Comparison of ENCODE assay signal across 8 cellular contexts in the genomic region with DNA sequence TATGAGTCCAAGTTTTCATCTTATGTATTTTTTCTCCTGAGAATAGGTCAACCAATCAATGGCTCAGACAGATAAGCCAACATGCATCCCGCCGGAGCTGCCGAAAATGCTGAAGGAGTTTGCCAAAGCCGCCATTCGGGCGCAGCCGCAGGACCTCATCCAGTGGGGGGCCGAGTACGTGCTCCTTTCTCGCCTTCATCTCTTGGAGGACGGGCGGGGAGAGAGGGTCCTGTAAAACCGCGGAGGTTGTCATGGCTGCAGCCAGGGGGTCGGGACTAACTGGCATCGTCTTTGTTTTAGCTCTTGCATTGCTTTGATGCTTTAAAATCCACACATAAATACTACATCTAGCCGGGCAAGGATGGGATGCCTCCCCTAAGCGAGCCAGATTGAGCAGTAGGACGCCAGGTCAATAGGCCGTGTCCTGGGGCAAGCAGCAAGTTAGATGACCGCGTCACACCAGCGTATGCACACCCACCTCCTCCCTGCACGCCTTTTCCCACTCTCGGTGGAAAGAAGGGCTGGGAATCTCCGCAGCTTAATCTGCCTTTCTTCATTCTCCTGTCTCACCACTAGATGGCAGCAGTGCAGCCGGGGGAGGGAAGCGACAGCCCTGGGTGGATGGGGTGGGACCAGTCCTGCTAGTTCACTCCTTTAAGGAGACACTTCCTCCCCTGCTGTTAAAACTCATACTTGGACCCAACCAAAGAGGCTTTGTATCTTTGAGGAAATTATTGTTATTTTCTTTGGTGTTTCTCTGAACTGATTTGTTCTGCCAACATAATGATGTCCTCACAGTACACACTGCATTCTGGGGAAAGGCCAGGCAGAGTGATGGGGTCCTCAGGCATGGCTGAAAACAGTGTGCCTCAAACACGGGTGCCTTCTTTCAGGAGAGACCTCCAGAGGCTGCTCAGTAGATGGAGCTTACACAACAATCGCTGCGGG. TPM values are rescaled to one million over a fixed set of nuclear protein-coding genes. Genes with fewer than 3 reads are reported as not detected.
A peak's percentile ranks its signal among the peaks of the same experiment; 100 is the strongest.
DNase-seq lines count a peak whose midpoint lies in the region; ATAC-seq and TF ChIP-seq lines count a peak whose summit lies in the region.
"Not testable (repeated sequence)": the region's sequence is repeated elsewhere in the genome, so short reads cannot be mapped to it uniquely, and the experiment has no call there.

No MANE protein-coding gene starts in this region.

- H3K27ac Mint-ChIP-seq in brain, result peak overlapping the region; percentile 87 to 97 (median 93)

- DNase-seq in EL (peak; percentile 53), NCI-H2171 treated with DMSO at 0.1 percent for 48 hours (lab: John Stamatoyannopoulos, UW) (peak; percentile 47), thyroid gland (peak; percentile 26 to 28)
- DNase-seq in right atrium auricular region (ENCODE audit: low spot score), result not testable (repeated sequence)

- peak overlapping the region; percentile 87 to 94 (median 92) for H3K4me3 Mint-ChIP-seq in brain

- not testable (repeated sequence) for H3K9me3 ChIP-seq in right atrium auricular region; neuron (ENCODE audit: low read length); thyroid gland

- H3K4me1 Mint-ChIP-seq in brain, result peaks cover 21% of the 10 kb centered on the region

- peak overlapping the region; percentile 94 for H2AFZ ChIP-seq in neuron (ENCODE audit: low read depth, low read length)

- TF ChIP-seq CTCF in WI38 (IDR thresholded peaks at IDR 0.05; ENCODE audit: low read depth, low read length) (peak; percentile 49), brain (conservative IDR thresholded peaks at IDR 0.05) (peak; percentile 68 to 77), right atrium auricular region (IDR thresholded peaks at IDR 0.05) (peak; percentile 54 to 79), thyroid gland (IDR thresholded peaks at IDR 0.05) (peak; percentile 55 to 78 (median 62))

- not testable (repeated sequence) for H3K4me3 ChIP-seq in WI38 (ENCODE audit: low read depth, low read length)
- peak overlapping the region; percentile 32 to 40 for H3K4me3 ChIP-seq in right atrium auricular region
- H3K4me3 ChIP-seq in neuron (ENCODE audit: low read length), result peak overlapping the region; percentile 54
- H3K4me3 ChIP-seq in thyroid gland (replicated peaks in 1 of 3), result peak overlapping the region in 1 of 3 donors; percentile 6

- ATAC-seq in HG02885 (IDR thresholded peaks at IDR 0.05; ENCODE audit: poor library complexity, unreplicated experiment), result peak; percentile 76

- not testable (repeated sequence) for H3K4me1 ChIP-seq in right atrium auricular region; neuron (ENCODE audit: insufficient read depth, low read length)
- peaks cover 4 to 12% of the 10 kb centered on the region in 2 donors for H3K4me1 ChIP-seq in thyroid gland

- not testable (repeated sequence) for TF ChIP-seq POLR2A in thyroid gland (IDR thresholded peaks at IDR 0.05)

- H3K36me3 Mint-ChIP-seq in brain, result not testable (repeated sequence)

- peaks cover 32% of the 10 kb centered on the region for H3K27me3 Mint-ChIP-seq in brain

- not testable (repeated sequence) for H3K27ac ChIP-seq in right atrium auricular region, thyroid gland

- not testable (repeated sequence) for H3K9me3 Mint-ChIP-seq in brain

- intact Hi-C loops in thyroid gland (cut with DNase I), result not testable (repeated sequence)

- H3K36me3 ChIP-seq in right atrium auricular region; neuron (ENCODE audit: insufficient read depth, low read length); thyroid gland: not testable (repeated sequence)

- WGBS in thyroid gland, 2 donors, result 3% methylated on average over 24 to 28 of the region's 31 CpGs

- not testable (repeated sequence) for H3K27me3 ChIP-seq in right atrium auricular region; neuron (ENCODE audit: insufficient read depth, low read length); thyroid gland

RNA-seq across cellular contexts. Expression of a gene that starts 3.3 kb away (rescaled TPM):
- 5.3 TPM for polyA plus RNA-seq in brain (ENCODE audit: insufficient read depth, low read depth, low replicate concordance)
- total RNA-seq in right atrium auricular region (1 to 10 TPM; 3.9 to 4.7 TPM), thyroid gland (1 to 10 TPM in 2 of 4 donors, under 1 TPM in 2; 0.54 to 2.4 (median 1.5) TPM)
